ENCODE assay signal across 23 cellular contexts in genomic region chr12:73106296-73106695, GRCh38.
"Had no signal": no experiment of that assay in that cellular context is flagged by ENCODE, and none has a peak within 500 bp of the region (broad histone marks: within the 10 kb centered on the region; RNA-seq: fewer than 3 reads in every experiment).

No MANE protein-coding gene starts in this region.

- H3K36me3 ChIP-seq: cardiac muscle cell, left ventricle myocardium inferior, ovary, prostate gland, right atrium auricular region, spleen, upper lobe of right lung had no signal

- H3K4me1 ChIP-seq: foreskin keratinocyte, left ventricle myocardium inferior, prostate gland, right atrium auricular region, spleen, upper lobe of right lung had no signal

- DNase-seq: activated CD4-positive, alpha-beta memory T cell treated with anti-CD3 and anti-CD28 coated beads for 36 hours; activated CD4-positive, alpha-beta T cell treated with anti-CD3 and anti-CD28 coated beads for 48 hours; activated effector memory CD4-positive, alpha-beta T cell treated with anti-CD3 and anti-CD28 coated beads, Interleukin-2, amount 50 U/mL, for 16 hours; activated naive CD4-positive, alpha-beta T cell treated with anti-CD3 and anti-CD28 coated beads, Interleukin-2, amount 10 ng/mL, durations not matched to agents 7 days and 5 days; activated T-cell treated with anti-CD3 and anti-CD28 coated beads, Interleukin-2, amount 50 U/mL, for 72 hours; amygdala; cortex of kidney; immature natural killer cell; kidney glomerular epithelial cell; left ventricle myocardium inferior; midbrain; natural killer cell; ovary; spleen; stimulated activated CD4-positive, alpha-beta T cell treated with anti-CD3 and anti-CD28 coated beads, Interleukin-4, amount 100 ng/mL, for 24 hours; stimulated activated naive CD4-positive, alpha-beta T cell treated with Interleukin-2 at 50 U/mL for 16 hours; T-helper 1 cell; T-helper 9 cell; upper lobe of right lung had no signal

- H3K4me3 ChIP-seq: cardiac muscle cell, left ventricle myocardium inferior, ovary, prostate gland, right atrium auricular region, spleen, upper lobe of right lung had no signal

- H3K4me3 Mint-ChIP-seq: activated CD4-positive, alpha-beta memory T cell treated with anti-CD3 and anti-CD28 coated beads for 36 hours; activated naive CD4-positive, alpha-beta T cell treated with anti-CD3 and anti-CD28 coated beads, Interleukin-2, amount 10 ng/mL, durations not matched to agents 7 days and 5 days; activated T-cell treated with anti-CD3 and anti-CD28 coated beads, Interleukin-2, amount 50 U/mL, for 72 hours; immature natural killer cell; natural killer cell had no signal

- H3K27ac Mint-ChIP-seq: activated CD4-positive, alpha-beta memory T cell treated with anti-CD3 and anti-CD28 coated beads for 36 hours; activated naive CD4-positive, alpha-beta T cell treated with anti-CD3 and anti-CD28 coated beads, Interleukin-2, amount 10 ng/mL, durations not matched to agents 7 days and 5 days; activated T-cell treated with anti-CD3 and anti-CD28 coated beads, Interleukin-2, amount 50 U/mL, for 72 hours; immature natural killer cell; natural killer cell had no signal

- H3K27me3 ChIP-seq: cardiac muscle cell, foreskin keratinocyte, ovary, right atrium auricular region, spleen, upper lobe of right lung had no signal

- H3K9me3 ChIP-seq: left ventricle myocardium inferior, ovary, prostate gland, right atrium auricular region, spleen, upper lobe of right lung had no signal

- ATAC-seq: activated T-cell treated with anti-CD3 and anti-CD28 coated beads, Interleukin-2, amount 50 U/mL, for 72 hours; foreskin keratinocyte; natural killer cell; upper lobe of right lung had no signal

- H3K36me3 Mint-ChIP-seq: activated CD4-positive, alpha-beta memory T cell treated with anti-CD3 and anti-CD28 coated beads for 36 hours; activated naive CD4-positive, alpha-beta T cell treated with anti-CD3 and anti-CD28 coated beads, Interleukin-2, amount 10 ng/mL, durations not matched to agents 7 days and 5 days; immature natural killer cell had no signal

- H3K4me1 Mint-ChIP-seq: activated naive CD4-positive, alpha-beta T cell treated with anti-CD3 and anti-CD28 coated beads, Interleukin-2, amount 10 ng/mL, durations not matched to agents 7 days and 5 days; immature natural killer cell; natural killer cell had no signal

- H3K27ac ChIP-seq: cardiac muscle cell, foreskin keratinocyte, left ventricle myocardium inferior, ovary, prostate gland, right atrium auricular region, spleen, upper lobe of right lung had no signal

- H3K27me3 Mint-ChIP-seq: activated CD4-positive, alpha-beta memory T cell treated with anti-CD3 and anti-CD28 coated beads for 36 hours; activated naive CD4-positive, alpha-beta T cell treated with anti-CD3 and anti-CD28 coated beads, Interleukin-2, amount 10 ng/mL, durations not matched to agents 7 days and 5 days had no signal
